Comparison of ENCODE assay signal across 17 cellular contexts in the genomic region with DNA sequence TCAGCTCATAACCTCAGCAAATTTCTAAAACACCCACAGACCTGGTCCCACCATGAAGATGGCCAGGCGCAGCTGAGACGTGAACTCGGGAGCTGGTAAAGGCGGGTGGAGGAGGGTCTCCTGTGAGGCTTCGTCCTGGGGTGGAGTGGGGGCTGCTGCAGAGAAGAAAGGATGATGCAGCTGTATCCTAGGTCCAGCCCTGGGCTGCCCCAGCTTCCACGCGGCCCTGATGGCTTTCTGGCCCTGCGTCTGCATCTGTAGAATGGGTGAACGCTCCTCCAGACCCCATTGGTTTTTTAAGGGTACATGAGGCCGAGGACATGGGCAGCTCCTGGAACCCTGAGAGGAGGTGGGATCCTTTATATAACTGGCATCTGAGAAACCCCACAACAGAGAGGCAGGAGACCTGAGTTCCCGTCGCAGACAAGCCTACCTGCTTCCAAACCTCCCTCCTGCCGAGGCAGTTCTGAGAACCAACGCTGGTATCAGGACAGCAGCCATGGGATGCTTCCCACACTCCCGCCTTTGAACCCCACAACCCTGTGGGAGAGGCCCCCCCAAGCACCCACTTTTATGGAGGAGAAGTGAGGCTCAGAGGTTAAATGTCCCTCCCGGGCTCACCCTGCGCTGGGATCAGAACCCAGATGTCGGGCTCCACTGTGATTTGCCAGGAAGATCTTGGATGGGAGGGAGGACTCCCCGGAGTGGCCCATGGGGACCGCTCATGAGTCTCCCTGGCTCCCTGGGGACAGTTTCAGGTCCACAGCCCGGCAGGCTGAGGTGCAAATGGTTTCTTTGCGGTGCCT. TPM values are rescaled to one million over a fixed set of nuclear protein-coding genes. Genes with fewer than 3 reads are reported as not detected.
DNase-seq lines count a peak whose midpoint lies in the region; ATAC-seq and TF ChIP-seq lines count a peak whose summit lies in the region.
"Had no signal": no experiment of that assay in that cellular context is flagged by ENCODE, and none has a peak within 500 bp of the region (broad histone marks: within the 10 kb centered on the region; RNA-seq: fewer than 3 reads in every experiment).

No MANE protein-coding gene starts in this region.

- no peak overlapping the region for H3K27ac Mint-ChIP-seq in activated CD8-positive, alpha-beta memory T cell treated with anti-CD3 and anti-CD28 coated beads, Interleukin-2, amount 10 ng/mL, durations not matched to agents 7 days and 5 days
- H3K27ac Mint-ChIP-seq in natural killer cell treated with Interleukin-12 subunit alpha and Interleukin-12 subunit beta and Interleukin-15 and Interleukin-18, amount 100 ng/mL, for 72 hours, result no peak overlapping the region
- H3K27ac Mint-ChIP-seq in stimulated activated memory B cell treated with anti-CD40 and anti-IgM and Interleukin-4, amounts not matched to agents 10 μg/mL and 1 μg/mL and 100 μg/mL, for 72 hours, result no peak overlapping the region

- H3K9me3 ChIP-seq in thoracic aorta, result no peaks in the 10 kb centered on the region
- H3K9me3 ChIP-seq: BLaER1 treated with 17β-estradiol and CSF1 and Interleukin-3, amounts not matched to agents 10 nM and 100 nM had no signal

- peak; percentile 32 for DNase-seq in activated CD8-positive, alpha-beta memory T cell treated with anti-CD3 and anti-CD28 coated beads for 24 hours
- no peak for DNase-seq in activated CD8-positive, alpha-beta memory T cell treated with anti-CD3 and anti-CD28 coated beads, Interleukin-2, amount 10 ng/mL, durations not matched to agents 7 days and 5 days
- DNase-seq in coronary artery (ENCODE audit: low spot score) (peak; percentile 66), thoracic aorta (ENCODE audit: low spot score) (no peak), DMS53 treated with DMSO at 0.1 percent for 48 hours (lab: John Stamatoyannopoulos, UW; ENCODE audit: unreplicated experiment) (no peak)
- DNase-seq in natural killer cell treated with Interleukin-12 subunit alpha and Interleukin-12 subunit beta and Interleukin-15 and Interleukin-18, amount 100 ng/mL, for 72 hours (ENCODE audit: low spot score), result peak; percentile 52
- DNase-seq: DMS153, MV-4-11, NCI-H1436, NCI-H2029 treated with DMSO at 0.1 percent for 48 hours, NCI-H510A treated with DMSO at 0.1 percent for 48 hours had no signal

- H3K4me3 ChIP-seq in coronary artery, result no peak overlapping the region
- peak overlapping the region; percentile 14 for H3K4me3 ChIP-seq in thoracic aorta
- H3K4me3 ChIP-seq: BLaER1 treated with 17β-estradiol and CSF1 and Interleukin-3, amounts not matched to agents 10 nM and 100 nM had no signal

- no peaks in the 10 kb centered on the region for H3K4me1 Mint-ChIP-seq in activated CD8-positive, alpha-beta memory T cell treated with anti-CD3 and anti-CD28 coated beads, Interleukin-2, amount 10 ng/mL, durations not matched to agents 7 days and 5 days
- H3K4me1 Mint-ChIP-seq in natural killer cell treated with Interleukin-12 subunit alpha and Interleukin-12 subunit beta and Interleukin-15 and Interleukin-18, amount 100 ng/mL, for 72 hours (ENCODE audit: low read depth in 2 of 2), result peaks cover 0 to 3% of the 10 kb centered on the region in 2 donors
- no peaks in the 10 kb centered on the region for H3K4me1 Mint-ChIP-seq in stimulated activated memory B cell treated with anti-CD40 and anti-IgM and Interleukin-4, amounts not matched to agents 10 μg/mL and 1 μg/mL and 100 μg/mL, for 72 hours

- no peak overlapping the region for H3K4me3 Mint-ChIP-seq in activated CD8-positive, alpha-beta memory T cell treated with anti-CD3 and anti-CD28 coated beads, Interleukin-2, amount 10 ng/mL, durations not matched to agents 7 days and 5 days
- H3K4me3 Mint-ChIP-seq in natural killer cell treated with Interleukin-12 subunit alpha and Interleukin-12 subunit beta and Interleukin-15 and Interleukin-18, amount 100 ng/mL, for 72 hours, result no peak overlapping the region
- no peak overlapping the region for H3K4me3 Mint-ChIP-seq in stimulated activated memory B cell treated with anti-CD40 and anti-IgM and Interleukin-4, amounts not matched to agents 10 μg/mL and 1 μg/mL and 100 μg/mL, for 72 hours

- no peaks in the 10 kb centered on the region for H3K36me3 Mint-ChIP-seq in activated CD8-positive, alpha-beta memory T cell treated with anti-CD3 and anti-CD28 coated beads, Interleukin-2, amount 10 ng/mL, durations not matched to agents 7 days and 5 days
- H3K36me3 Mint-ChIP-seq in natural killer cell treated with Interleukin-12 subunit alpha and Interleukin-12 subunit beta and Interleukin-15 and Interleukin-18, amount 100 ng/mL, for 72 hours, result no peaks in the 10 kb centered on the region
- no peaks in the 10 kb centered on the region for H3K36me3 Mint-ChIP-seq in stimulated activated memory B cell treated with anti-CD40 and anti-IgM and Interleukin-4, amounts not matched to agents 10 μg/mL and 1 μg/mL and 100 μg/mL, for 72 hours

- ATAC-seq in activated CD8-positive, alpha-beta memory T cell treated with anti-CD3 and anti-CD28 coated beads, Interleukin-2, amount 10 ng/mL, durations not matched to agents 7 days and 5 days, result no peak
- no peak for ATAC-seq in natural killer cell treated with Interleukin-12 subunit alpha and Interleukin-12 subunit beta and Interleukin-15 and Interleukin-18, amount 100 ng/mL, for 72 hours
- no peak for ATAC-seq in thoracic aorta (ENCODE audit: insufficient number of reproducible peaks, low FRiP score, low read depth)
- ATAC-seq in GM18520 (IDR thresholded peaks at IDR 0.05; ENCODE audit: unreplicated experiment), result no peak
- ATAC-seq in stimulated activated memory B cell treated with anti-CD40 and anti-IgM and Interleukin-4, amounts not matched to agents 10 μg/mL and 1 μg/mL and 100 μg/mL, for 72 hours, result no peak
- ATAC-seq: HCT116 had no signal

- H3K9me3 Mint-ChIP-seq in activated CD8-positive, alpha-beta memory T cell treated with anti-CD3 and anti-CD28 coated beads, Interleukin-2, amount 10 ng/mL, durations not matched to agents 7 days and 5 days (ENCODE audit: low read depth), result no peaks in the 10 kb centered on the region
- no peaks in the 10 kb centered on the region for H3K9me3 Mint-ChIP-seq in natural killer cell treated with Interleukin-12 subunit alpha and Interleukin-12 subunit beta and Interleukin-15 and Interleukin-18, amount 100 ng/mL, for 72 hours
- H3K9me3 Mint-ChIP-seq in stimulated activated memory B cell treated with anti-CD40 and anti-IgM and Interleukin-4, amounts not matched to agents 10 μg/mL and 1 μg/mL and 100 μg/mL, for 72 hours, result peaks cover 11% of the 10 kb centered on the region

- no peaks in the 10 kb centered on the region for H3K36me3 ChIP-seq in thoracic aorta
- H3K36me3 ChIP-seq: BLaER1 treated with 17β-estradiol and CSF1 and Interleukin-3, amounts not matched to agents 10 nM and 100 nM had no signal

- no peaks in the 10 kb centered on the region for H3K27me3 ChIP-seq in thoracic aorta (replicated peaks; ENCODE audit: insufficient read depth)

- peaks cover 2% of the 10 kb centered on the region for H3K27me3 Mint-ChIP-seq in activated CD8-positive, alpha-beta memory T cell treated with anti-CD3 and anti-CD28 coated beads, Interleukin-2, amount 10 ng/mL, durations not matched to agents 7 days and 5 days
- H3K27me3 Mint-ChIP-seq in natural killer cell treated with Interleukin-12 subunit alpha and Interleukin-12 subunit beta and Interleukin-15 and Interleukin-18, amount 100 ng/mL, for 72 hours, result peaks cover 3 to 7% of the 10 kb centered on the region in 2 donors
- peaks cover 18% of the 10 kb centered on the region for H3K27me3 Mint-ChIP-seq in stimulated activated memory B cell treated with anti-CD40 and anti-IgM and Interleukin-4, amounts not matched to agents 10 μg/mL and 1 μg/mL and 100 μg/mL, for 72 hours

- H3K4me1 ChIP-seq in thoracic aorta (ENCODE audit: control insufficient read depth in 1 of 2, low read depth in 2 of 2), result peaks cover 6 to 13% of the 10 kb centered on the region in 2 donors

- no peak overlapping the region for H3K27ac ChIP-seq in coronary artery
- no peak overlapping the region for H3K27ac ChIP-seq in thoracic aorta
- H3K27ac ChIP-seq: BLaER1 treated with 17β-estradiol and CSF1 and Interleukin-3, amounts not matched to agents 10 nM and 100 nM had no signal

- CTCF ChIA-PET in activated CD8-positive, alpha-beta memory T cell treated with anti-CD3 and anti-CD28 coated beads, Interleukin-2, amount 10 ng/mL, durations not matched to agents 7 days and 5 days (lab: Charles Lee), result interaction anchor here (1.0 to 1.3 kb wide), 2 partner anchors 13 to 15 kb away, joined by 3 read pairs; no protein-coding TSS in a partner anchor

- no peak for TF ChIP-seq CTCF in coronary artery (IDR thresholded peaks at IDR 0.05)
- no peak for TF ChIP-seq CTCF in thoracic aorta (IDR thresholded peaks at IDR 0.05)

RNA-seq across cellular contexts. Expression of gene FGF3, which starts 55.2 kb away (rescaled TPM):
- total RNA-seq in activated CD8-positive, alpha-beta memory T cell treated with anti-CD3 and anti-CD28 coated beads, Interleukin-2, amount 10 ng/mL, durations not matched to agents 7 days and 5 days, result not detected
- total RNA-seq in natural killer cell treated with Interleukin-12 subunit alpha and Interleukin-12 subunit beta and Interleukin-15 and Interleukin-18, amount 100 ng/mL, for 72 hours, result not detected
- total RNA-seq in thoracic aorta, result not detected
- total RNA-seq: A172, HT1080 had no signal

Comparison
In these comparisons a context has a peak if more than half of its experiments do, and no peak if none do; other contexts are left out.
1. DNase-seq: peak in activated CD8-positive, alpha-beta memory T cell treated with anti-CD3 and anti-CD28 coated beads for 24 hours (single experiment), coronary artery (single experiment) and natural killer cell treated with Interleukin-12 subunit alpha and Interleukin-12 subunit beta and Interleukin-15 and Interleukin-18, amount 100 ng/mL, for 72 hours (single experiment); none in activated CD8-positive, alpha-beta memory T cell treated with anti-CD3 and anti-CD28 coated beads, Interleukin-2, amount 10 ng/mL, durations not matched to agents 7 days and 5 days (single experiment), thoracic aorta (single experiment) and DMS53 treated with DMSO at 0.1 percent for 48 hours (single experiment).